8 cellular contexts compared by ENCODE assay signal in genomic region chr7:151992375-151992774, GRCh38.
DNase-seq lines count a peak whose midpoint lies in the region; ATAC-seq and TF ChIP-seq lines count a peak whose summit lies in the region.

No MANE protein-coding gene starts in this region.

- H3K4me1 ChIP-seq in RWPE2 (ENCODE audit: insufficient read depth, poor library complexity, severe bottlenecking), result no peaks in the 10 kb centered on the region
- H3K4me1 ChIP-seq in adipocyte (ENCODE audit: control insufficient read depth, insufficient read depth, low read length), result peaks cover 12% of the 10 kb centered on the region
- H3K4me1 ChIP-seq in iPS DF 6.9 (ENCODE audit: control insufficient read depth, insufficient read depth, low read length), result no peaks in the 10 kb centered on the region

- no peak overlapping the region for H3K27ac ChIP-seq in RWPE2 (ENCODE audit: poor library complexity, severe bottlenecking)
- no peak overlapping the region for H3K27ac ChIP-seq in iPS DF 6.9 (ENCODE audit: low read length)

- ATAC-seq in RWPE2 (ENCODE audit: low read depth), result peak; percentile 88

- no peak overlapping the region for H3K9ac ChIP-seq in adipocyte (ENCODE audit: low read length)

- WGBS in iPS DF 6.9 (ENCODE audit: insufficient coverage, insufficient read length), result no CpG with 5 or more reads among the region's 12 CpGs

- H3K9me3 ChIP-seq in RWPE2 (ENCODE audit: severe bottlenecking) (no peaks in the 10 kb centered on the region), adipocyte (ENCODE audit: control insufficient read depth, low read length) (no peaks in the 10 kb centered on the region), iPS DF 6.9 (ENCODE audit: control insufficient read depth, insufficient read depth, low read length) (no peaks in the 10 kb centered on the region)

- peak; percentile 44 for TF ChIP-seq CTCF in RWPE2 (IDR thresholded peaks at IDR 0.05; ENCODE audit: poor library complexity, severe bottlenecking)

- H3K36me3 ChIP-seq in RWPE2 (ENCODE audit: low read depth) (no peaks in the 10 kb centered on the region), adipocyte (ENCODE audit: control insufficient read depth, insufficient read depth, low read length, severe bottlenecking) (no peaks in the 10 kb centered on the region), iPS DF 6.9 (ENCODE audit: control insufficient read depth, insufficient read depth, low read length) (no peaks in the 10 kb centered on the region)

- no peak overlapping the region for H3K4me3 ChIP-seq in RWPE2 (ENCODE audit: severe bottlenecking)
- H3K4me3 ChIP-seq in adipocyte (ENCODE audit: low read length), result peak overlapping the region; percentile 21
- H3K4me3 ChIP-seq in iPS DF 6.9 (ENCODE audit: low read length), result no peak overlapping the region

- peak; percentile 17 for DNase-seq in GDM1 (lab: John Stamatoyannopoulos, UW)
- DNase-seq in HuH-7.5 (ENCODE audit: low spot score), result peak; percentile 28
- no peak for DNase-seq in RWPE2 (ENCODE audit: low spot score)
- DNase-seq in adipocyte (ENCODE audit: low read depth), result no peak
- DNase-seq in iPS DF 6.9 (ENCODE audit: low read depth, low spot score), result peak; percentile 43
- peak; percentile 50 for DNase-seq in stimulated activated CD4-positive, alpha-beta T cell treated with anti-CD3 and anti-CD28 coated beads, Interleukin-1b, Interleukin-23, amount 100 ng/mL, for 48 hours
- DNase-seq in kidney glomerular epithelial cell (lab: John Stamatoyannopoulos, UW), result no peak
- no peak for DNase-seq in NK-92 treated with Interleukin-12 subunit alpha and Interleukin-12 subunit beta, amount 100 ng/mL, for 24 hours (lab: John Stamatoyannopoulos, UW)

- no peaks in the 10 kb centered on the region for H3K27me3 ChIP-seq in RWPE2 (ENCODE audit: insufficient read depth, poor library complexity, severe bottlenecking)
- no peaks in the 10 kb centered on the region for H3K27me3 ChIP-seq in adipocyte (replicated peaks; ENCODE audit: control insufficient read depth, insufficient read depth, low read length)
- H3K27me3 ChIP-seq in iPS DF 6.9 (ENCODE audit: control insufficient read depth, insufficient read depth, low read length), result no peaks in the 10 kb centered on the region

Comparison
In these comparisons a context has a peak if more than half of its experiments do, and no peak if none do; other contexts are left out.
1. DNase-seq: peak in GDM1 (single experiment), HuH-7.5 (single experiment), iPS DF 6.9 (single experiment) and stimulated activated CD4-positive, alpha-beta T cell treated with anti-CD3 and anti-CD28 coated beads, Interleukin-1b, Interleukin-23, amount 100 ng/mL, for 48 hours (single experiment); none in RWPE2 (single experiment), adipocyte (single experiment), kidney glomerular epithelial cell (single experiment) and NK-92 treated with Interleukin-12 subunit alpha and Interleukin-12 subunit beta, amount 100 ng/mL, for 24 hours (single experiment).